In genomic region chr3:186331043-186331442, GRCh38 we compare ENCODE assay signal across 28 cellular contexts. TPM values are rescaled to one million over a fixed set of nuclear protein-coding genes. Genes with fewer than 3 reads are reported as not detected.
DNase-seq lines count a peak whose midpoint lies in the region; ATAC-seq, FAIRE-seq and TF ChIP-seq lines count a peak whose summit lies in the region.
"Had no signal": no experiment of that assay in that cellular context is flagged by ENCODE, and none has a peak within 500 bp of the region (broad histone marks: within the 10 kb centered on the region; RNA-seq: fewer than 3 reads in every experiment).

No MANE protein-coding gene starts in this region.

- no peaks in the 10 kb centered on the region for H3K79me2 ChIP-seq in GM12878 (ENCODE audit: control insufficient read depth, insufficient read depth, low read length)

- RAD21 ChIA-PET in GM12878 (lab: Charles Lee; ENCODE audit: unreplicated experiment) = interaction anchor here (1.0 to 1.1 kb wide), 2 partner anchors 205 to 210 kb away, joined by 3 read pairs; no protein-coding TSS in a partner anchor

- no peak overlapping the region for H3K4me2 ChIP-seq in GM12878 (ENCODE audit: control insufficient read depth, insufficient read depth)

- POLR2A ChIA-PET in GM12878 (lab: Charles Lee) = no interaction called here

- H3K27me3 Mint-ChIP-seq in CD14-positive monocyte (ENCODE audit: low read depth in 3 of 3) = no peaks in the 10 kb centered on the region

- H3K4me1 Mint-ChIP-seq in CD14-positive monocyte = peaks cover 57% of the 10 kb centered on the region
- H3K4me1 Mint-ChIP-seq: H9 had no signal

- TF ChIP-seq CTCF in BE2C (IDR thresholded peaks at IDR 0.05; ENCODE audit: low read depth, low read length) = no peak
- no peak for TF ChIP-seq CTCF in CD14-positive monocyte (IDR thresholded peaks at IDR 0.05)
- TF ChIP-seq CTCF in GM20000 (IDR thresholded peaks at IDR 0.05; ENCODE audit: extremely low read depth, missing control alignments) = no peak
- no peak for TF ChIP-seq CTCF in GM12878 (IDR thresholded peaks at IDR 0.05 in 2 of 3, conservative IDR thresholded peaks at IDR 0.05 in 1 of 3; ENCODE audit: control insufficient read depth in 2 of 3, extremely low read depth in 1 of 3, insufficient read depth in 1 of 3, low read depth in 3 of 3, low read length in 3 of 3)

- TF ChIP-seq EP300 in GM12878 (IDR thresholded peaks at IDR 0.05; ENCODE audit: borderline replicate concordance in 1 of 2, control insufficient read depth in 1 of 2, low read depth in 2 of 2, low read length in 2 of 2) = no peak

- CTCF ChIA-PET in GM12878 (lab: Yijun Ruan, JAX) = no interaction called here

- SMC1A ChIA-PET in GM12878 (lab: Charles Lee; ENCODE audit: uncharacterized antibody, unreplicated experiment) = interaction anchor here (1.0 to 1.4 kb wide), 3 partner anchors 8 to 209 kb away, joined by 3 to 5 read pairs (median 3); no protein-coding TSS in a partner anchor

- no peak for TF ChIP-seq POLR2A in GM12878 (IDR thresholded peaks at IDR 0.05; ENCODE audit: low read depth, low read length)

- peak; percentile 59 for ATAC-seq in GM12878
- ATAC-seq: activated naive CD4-positive, alpha-beta T cell treated with anti-CD3 and anti-CD28 coated beads, Interleukin-2, amount 50 U/mL, for 72 hours; gastrocnemius medialis; lower lobe of right lung; naive thymus-derived CD4-positive, alpha-beta T cell; right lobe of liver had no signal

- H2AFZ ChIP-seq in GM12878 (ENCODE audit: control insufficient read depth, low read depth, low read length) = no peak overlapping the region

- H3K4me3 Mint-ChIP-seq in CD14-positive monocyte = no peak overlapping the region
- H3K4me3 Mint-ChIP-seq: H9; naive thymus-derived CD4-positive, alpha-beta T cell had no signal

- in situ Hi-C loops in GM12878 (cut with MboI) = no loop called here

- H4K20me1 ChIP-seq in GM12878 (ENCODE audit: control insufficient read depth, insufficient read depth) = no peaks in the 10 kb centered on the region

- H3K4me1 ChIP-seq in BE2C = peaks cover 7% of the 10 kb centered on the region
- H3K4me1 ChIP-seq in GM12878 (ENCODE audit: control insufficient read depth, insufficient read depth, low read length) = no peaks in the 10 kb centered on the region
- H3K4me1 ChIP-seq: gastrocnemius medialis, lower lobe of right lung, prostate gland, spleen, transverse colon had no signal

- H3K9me3 Mint-ChIP-seq in CD14-positive monocyte = peaks cover 0 to 2% (median 0%) of the 10 kb centered on the region in 7 donors
- H3K9me3 Mint-ChIP-seq: activated naive CD4-positive, alpha-beta T cell treated with anti-CD3 and anti-CD28 coated beads, Interleukin-2, amount 50 U/mL, for 72 hours; activated T-helper 2 cell treated with anti-CD3 and anti-CD28 coated beads, Interferon-gamma antibody, Interleukin-2, Interleukin-4, amounts not matched to agents 10 μg/mL and 5 μg/mL and 100 μg/mL, durations not matched to agents 14 hours and 24 hours and 36 hours; H9; naive thymus-derived CD4-positive, alpha-beta T cell had no signal

- H3K36me3 Mint-ChIP-seq in CD14-positive monocyte = peaks cover 9% of the 10 kb centered on the region in 2 donors
- H3K36me3 Mint-ChIP-seq: activated naive CD4-positive, alpha-beta T cell treated with anti-CD3 and anti-CD28 coated beads, Interleukin-2, amount 50 U/mL, for 72 hours; naive thymus-derived CD4-positive, alpha-beta T cell had no signal

- no peak for FAIRE-seq in GM12878 (lab: Jason Lieb, UNC)
- FAIRE-seq: GM18507 had no signal

- no TSS peak for BruUV-seq in GM12878 (replicated peaks; lab: Mats Ljungman, UMichigan)

- no peak for TF ChIP-seq RAD21 in GM12878 (IDR thresholded peaks at IDR 0.05; ENCODE audit: insufficient read depth, low read depth, low read length)

- no peak overlapping the region for H3K9ac ChIP-seq in GM12878 (ENCODE audit: control insufficient read depth, insufficient read depth, low read length)

- no peaks in the 10 kb centered on the region for H3K36me3 ChIP-seq in BE2C
- H3K36me3 ChIP-seq in GM12878 (ENCODE audit: control insufficient read depth in 2 of 2, insufficient read depth in 2 of 2, low read length in 1 of 2) = no peaks in the 10 kb centered on the region
- H3K36me3 ChIP-seq: gastrocnemius medialis, lower lobe of right lung, prostate gland, right lobe of liver, spleen, transverse colon had no signal

- H3K9me3 ChIP-seq in BE2C (no peaks in the 10 kb centered on the region), GM12878 (replicated peaks; ENCODE audit: control insufficient read depth, insufficient read depth, low read length) (no peaks in the 10 kb centered on the region)
- H3K9me3 ChIP-seq: gastrocnemius medialis, lower lobe of right lung, prostate gland, right lobe of liver, spleen, transverse colon had no signal

- 0% methylated on average over 2 of the region's 2 CpGs for WGBS in GM12878 (ENCODE audit: insufficient coverage, insufficient replicate concordance, low lambda C conversion rate, missing lambda C conversion rate)

- no peak overlapping the region for H3K27ac ChIP-seq in GM12878 (ENCODE audit: control insufficient read depth, insufficient read depth)
- H3K27ac ChIP-seq: gastrocnemius medialis, lower lobe of right lung, prostate gland, right lobe of liver, spleen, transverse colon, VCaP had no signal

- H3K27ac Mint-ChIP-seq in CD14-positive monocyte = peak overlapping the region in 4 of 7 donors; percentile 35 to 74 (median 68)
- H3K27ac Mint-ChIP-seq: activated T-helper 2 cell treated with anti-CD3 and anti-CD28 coated beads, Interferon-gamma antibody, Interleukin-2, Interleukin-4, amounts not matched to agents 10 μg/mL and 5 μg/mL and 100 μg/mL, durations not matched to agents 14 hours and 24 hours and 36 hours; H9; naive thymus-derived CD4-positive, alpha-beta T cell had no signal

- H3K27me3 ChIP-seq in BE2C (no peaks in the 10 kb centered on the region), GM12878 (replicated peaks in 1 of 2; ENCODE audit: control insufficient read depth in 2 of 2, insufficient read depth in 2 of 2, low read length in 1 of 2) (peaks cover 2% of the 10 kb centered on the region in 2 experiments; a peak in 2 of 4 replicates)
- H3K27me3 ChIP-seq: gastrocnemius medialis, right lobe of liver, spleen, transverse colon had no signal

- DNase-seq in BE2C = peak; percentile 17
- no peak for DNase-seq in CD14-positive monocyte (ENCODE audit: low spot score)
- DNase-seq in GM20000 (ENCODE audit: low spot score) = peak; percentile 61
- DNase-seq in GM12878 (ENCODE audit: low read depth, low spot score) = no peak
- DNase-seq in epidermal melanocyte (ENCODE audit: insufficient read length, low spot score) = no peak
- no peak for DNase-seq in pons (ENCODE audit: low spot score)
- no peak for DNase-seq in NCI-H2227 treated with DMSO at 0.1 percent for 48 hours (lab: John Stamatoyannopoulos, UW)
- DNase-seq: activated CD4-positive, alpha-beta T cell treated with anti-CD3 and anti-CD28 coated beads, Interleukin-2, amount 50 U/mL, for 4 hours; activated CD8-positive, alpha-beta memory T cell treated with anti-CD3 and anti-CD28 coated beads, Interleukin-2, amount 50 U/mL, for 48 hours; C1 segment of cervical spinal cord; gastrocnemius medialis; GDM1; H9; hippocampal formation; lower lobe of right lung; naive thymus-derived CD4-positive, alpha-beta T cell; NCI-H1694; NCI-H82; right lobe of liver; SIG-M5; spleen; T1000; transverse colon had no signal

- H3K4me3 ChIP-seq in BE2C (ENCODE audit: low read depth, low read length) (no peak overlapping the region), GM12878 (no peak overlapping the region)
- H3K4me3 ChIP-seq: gastrocnemius medialis, lower lobe of right lung, prostate gland, right lobe of liver, spleen, transverse colon had no signal

- intact Hi-C loops in CD14-positive monocyte (cut with micrococcal nuclease) (loop anchor here (5.0 kb wide), 1 partner anchor 36 kb away; no protein-coding TSS in a partner anchor), GM12878 (cut with micrococcal nuclease; ENCODE audit: unreplicated experiment) (no loop called here)

TF ChIP-seq in GM12878, 131 proteins besides CTCF, POLR2A, EP300 and RAD21 (continues in another document):
- no peak for TF ChIP-seq STAT1 (conservative IDR thresholded peaks at IDR 0.05)
- TF ChIP-seq, protein P1, sequence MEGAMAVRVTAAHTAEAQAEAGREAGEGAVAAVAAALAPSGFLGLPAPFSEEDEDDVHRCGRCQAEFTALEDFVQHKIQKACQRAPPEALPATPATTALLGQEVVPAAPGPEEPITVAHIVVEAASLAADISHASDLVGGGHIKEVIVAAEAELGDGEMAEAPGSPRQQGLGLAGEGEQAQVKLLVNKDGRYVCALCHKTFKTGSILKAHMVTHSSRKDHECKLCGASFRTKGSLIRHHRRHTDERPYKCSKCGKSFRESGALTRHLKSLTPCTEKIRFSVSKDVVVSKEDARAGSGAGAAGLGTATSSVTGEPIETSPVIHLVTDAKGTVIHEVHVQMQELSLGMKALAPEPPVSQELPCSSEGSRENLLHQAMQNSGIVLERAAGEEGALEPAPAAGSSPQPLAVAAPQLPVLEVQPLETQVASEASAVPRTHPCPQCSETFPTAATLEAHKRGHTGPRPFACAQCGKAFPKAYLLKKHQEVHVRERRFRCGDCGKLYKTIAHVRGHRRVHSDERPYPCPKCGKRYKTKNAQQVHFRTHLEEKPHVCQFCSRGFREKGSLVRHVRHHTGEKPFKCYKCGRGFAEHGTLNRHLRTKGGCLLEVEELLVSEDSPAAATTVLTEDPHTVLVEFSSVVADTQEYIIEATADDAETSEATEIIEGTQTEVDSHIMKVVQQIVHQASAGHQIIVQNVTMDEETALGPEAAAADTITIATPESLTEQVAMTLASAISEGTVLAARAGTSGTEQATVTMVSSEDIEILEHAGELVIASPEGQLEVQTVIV (IDR thresholded peaks at IDR 0.05; ENCODE audit: borderline replicate concordance, partially characterized antibody) = no peak
- TF ChIP-seq ZNF622 (IDR thresholded peaks at IDR 0.05) = no peak

RNA-seq across cellular contexts. Expression of gene DGKG, which starts 31.0 kb away (rescaled TPM):
- polyA plus RNA-seq in BE2C (2012; ENCODE audit: insufficient read depth, insufficient read length, low read depth) = 4.5 TPM
- 1 to 10 TPM; 4.2 to 4.3 TPM for polyA plus RNA-seq in CD14-positive monocyte
- total RNA-seq in GM12878 (2013; cell fraction: nucleolus; rRNA removed) = 0.27 and 0.42 TPM in 2 replicates
- total RNA-seq in GM12878 (2014; rRNA removed) = 5.8 and 6.2 TPM in 2 replicates
- 5.3 and 5.9 TPM in 2 replicates for total RNA-seq in GM12878 (2014; rRNA removed; fragmentation: Illumina TruSeq; extraction: Trizol)
- total RNA-seq in GM12878 (2021) = 4.7 and 6.6 TPM in 2 replicates
- 0.60 TPM for polyA plus RNA-seq in GM12878 (2011; ENCODE audit: low read depth)
- polyA plus RNA-seq in GM12878 (2011; rRNA removed) = 0.29 and 0.39 TPM in 2 replicates
- polyA plus RNA-seq in GM12878 (2011; cell fraction: cytosol; rRNA removed) = 0.18 and 0.22 TPM in 2 replicates
- polyA plus RNA-seq in GM12878 (2011; cell fraction: nucleus; rRNA removed) = 0.28 and 0.58 TPM in 2 replicates
- polyA plus RNA-seq in GM12878 (2012) = 1.5 TPM in 2 replicates
- polyA plus RNA-seq in GM12878 (2014; fragmentation: Illumina TruSeq; extraction: Trizol) = 3.3 and 5.2 TPM in 2 replicates
- 1 to 10 TPM; 2.4 to 3.2 TPM for polyA plus RNA-seq in GM12878 (2014; fragmentation: Nextera tagmentation; extraction: Ambion mirVana)
- polyA plus RNA-seq in GM12878 (2014; rRNA removed) = 3.5 and 6.1 TPM in 2 replicates
- 1 to 10 TPM; 4.5 to 4.8 TPM for polyA plus RNA-seq in GM12878 (2016; fragmentation: Nextera tagmentation; extraction: Ambion mirVana)
- polyA minus RNA-seq in GM12878 (2011; rRNA and poly(A)+ RNA removed) = 0.15 and 3.7 TPM in 2 replicates
- polyA minus RNA-seq in GM12878 (2011; cell fraction: cytosol; rRNA and poly(A)+ RNA removed) = 0.94 TPM in 1 of 2 replicates, not detected in the other
- 0.38 and 0.60 TPM in 2 replicates for polyA minus RNA-seq in GM12878 (2011; cell fraction: nucleus; rRNA and poly(A)+ RNA removed)
- total RNA-seq: H9 had no signal
- polyA plus RNA-seq: naive thymus-derived CD4-positive, alpha-beta T cell had no signal

Comparison
In these comparisons a context has a peak if more than half of its experiments do, and no peak if none do; other contexts are left out.
1. DNase-seq: peak in BE2C (single experiment) and GM20000 (single experiment); none in CD14-positive monocyte (single experiment), GM12878 (single experiment), epidermal melanocyte (single experiment), pons (single experiment) and NCI-H2227 treated with DMSO at 0.1 percent for 48 hours (single experiment).